ENCODE assay signal across 11 cellular contexts in genomic region chr19:9857920-9858746, GRCh38. TPM values are rescaled to one million over a fixed set of nuclear protein-coding genes. Genes with fewer than 3 reads are reported as not detected.
DNase-seq lines count a peak whose midpoint lies in the region; ATAC-seq and TF ChIP-seq lines count a peak whose summit lies in the region.
"Had no signal": no experiment of that assay in that cellular context is flagged by ENCODE, and none has a peak within 500 bp of the region (broad histone marks: within the 10 kb centered on the region; RNA-seq: fewer than 3 reads in every experiment).

No MANE protein-coding gene starts in this region.

- H3K4me1 ChIP-seq in CD8-positive, alpha-beta T cell (ENCODE audit: insufficient read depth, low read length) = peaks cover 77% of the 10 kb centered on the region
- peaks cover 16% of the 10 kb centered on the region for H3K4me1 ChIP-seq in Loucy (ENCODE audit: insufficient read depth, low read length, poor library complexity, severe bottlenecking)
- H3K4me1 ChIP-seq in mucosa of rectum (ENCODE audit: control insufficient read depth in 2 of 2, insufficient read depth in 2 of 2, low read length in 2 of 2) = no peaks in the 10 kb centered on the region

- H3K36me3 Mint-ChIP-seq in CD8-positive, alpha-beta T cell = peaks cover 27% of the 10 kb centered on the region
- H3K36me3 Mint-ChIP-seq in activated T-helper 1 cell treated with anti-CD3 and anti-CD28 coated beads, Interleukin-12 subunit alpha, Interleukin-12 subunit beta, Interleukin-2, Interleukin-4 antibody, amounts not matched to agents 30 ng/mL and 10 ng/mL and 1 ng/mL, durations not matched to agents 14 hours and 24 hours and 36 hours (ENCODE audit: low read depth) = peaks cover 7% of the 10 kb centered on the region

- TF ChIP-seq CTCF in CD8-positive, alpha-beta T cell (IDR thresholded peaks at IDR 0.05) = no peak
- TF ChIP-seq CTCF in Loucy (conservative IDR thresholded peaks at IDR 0.05; ENCODE audit: low read length) = no peak

- CTCF ChIA-PET in CD8-positive, alpha-beta T cell (lab: Charles Lee) = interaction anchor here (0.6 to 2.6 kb wide), 9 partner anchors 9 to 169 kb away, joined by 3 to 16 read pairs (median 5); partner anchors contain the start of gene PIN1

- no peaks in the 10 kb centered on the region for H3K27me3 ChIP-seq in CD8-positive, alpha-beta T cell (ENCODE audit: insufficient read depth, low read length)
- no peaks in the 10 kb centered on the region for H3K27me3 ChIP-seq in Loucy (ENCODE audit: insufficient read depth, low read length, poor library complexity, severe bottlenecking)
- H3K27me3 ChIP-seq in mucosa of rectum (ENCODE audit: control insufficient read depth in 2 of 2, insufficient read depth in 2 of 2, low read length in 2 of 2) = no peaks in the 10 kb centered on the region
- H3K27me3 ChIP-seq: cardiac muscle cell had no signal

- POLR2A ChIA-PET in CD8-positive, alpha-beta T cell (lab: Charles Lee) = interaction anchor here (0.7 to 2.6 kb wide), 9 partner anchors 8 to 89 kb away, joined by 3 to 12 read pairs (median 3); partner anchors contain the start of genes PIN1 and UBL5

- intact Hi-C loops in CD8-positive, alpha-beta T cell (cut with DNase I, micrococcal nuclease) = loop anchor here in 1 of 2 experiments (1.0 kb wide), 1 partner anchor 8 kb away; no protein-coding TSS in a partner anchor
- intact Hi-C loops in activated T-helper 1 cell treated with anti-CD3 and anti-CD28 coated beads, Interleukin-12 subunit alpha, Interleukin-12 subunit beta, Interleukin-2, Interleukin-4 antibody, amounts not matched to agents 30 ng/mL and 10 ng/mL and 1 ng/mL, durations not matched to agents 14 hours and 24 hours and 36 hours (cut with micrococcal nuclease) = loop anchor here (1.0 to 2.0 kb wide), 2 partner anchors 23 to 57 kb away; partner anchors contain the start of gene PIN1
- intact Hi-C loops in cardiac septum (cut with DNase I) = no loop called here

- H3K9me2 ChIP-seq in Loucy (replicated peaks; ENCODE audit: low read depth, low read length) = no peaks in the 10 kb centered on the region

- H3K79me2 ChIP-seq in Loucy (ENCODE audit: insufficient read depth, low read length) = no peaks in the 10 kb centered on the region

- peak overlapping the region; percentile 63 for H3K4me3 ChIP-seq in CD8-positive, alpha-beta T cell (ENCODE audit: low read depth, low read length)
- H3K4me3 ChIP-seq in Loucy (ENCODE audit: low read length, poor library complexity, severe bottlenecking) = peak overlapping the region; percentile 35
- H3K4me3 ChIP-seq in mucosa of rectum (ENCODE audit: low read length in 2 of 2) = peak overlapping the region in 1 of 2 donors; percentile 59
- H3K4me3 ChIP-seq: cardiac muscle cell, lung had no signal

- DNase-seq in CD8-positive, alpha-beta T cell = peak in 4 of 7 experiments; percentile 17 to 63 (median 26)
- DNase-seq in activated T-helper 1 cell treated with anti-CD3 and anti-CD28 coated beads, Interleukin-12 subunit alpha, Interleukin-12 subunit beta, Interleukin-2, Interleukin-4 antibody, amounts not matched to agents 30 ng/mL and 10 ng/mL and 1 ng/mL, durations not matched to agents 14 hours and 24 hours and 36 hours (ENCODE audit: low spot score) = no peak
- no peak for DNase-seq in effector CD4-positive, alpha-beta T cell
- DNase-seq in GM19238 (ENCODE audit: insufficient read length, low spot score) (no peak), cardiac septum (ENCODE audit: low spot score) (no peak)
- DNase-seq: NCI-H1048 had no signal

- ATAC-seq in CD8-positive, alpha-beta T cell = peak; percentile 80
- ATAC-seq in HG02610 (IDR thresholded peaks at IDR 0.05; ENCODE audit: unreplicated experiment) = no peak

- H3K9ac ChIP-seq in Loucy (ENCODE audit: low read depth, low read length, poor library complexity, severe bottlenecking) (peak overlapping the region; percentile 43), mucosa of rectum (ENCODE audit: low read depth in 1 of 2, low read length in 2 of 2) (no peak overlapping the region)

- H3K9me3 ChIP-seq in CD8-positive, alpha-beta T cell (ENCODE audit: low read length) = no peaks in the 10 kb centered on the region
- H3K9me3 ChIP-seq in Loucy (ENCODE audit: insufficient read depth, low read depth, low read length) (no peaks in the 10 kb centered on the region), mucosa of rectum (ENCODE audit: control insufficient read depth in 2 of 2, low read length in 2 of 2) (no peaks in the 10 kb centered on the region)

- H3F3A ChIP-seq in Loucy (ENCODE audit: low read depth) = no peaks in the 10 kb centered on the region

- peaks cover 86% of the 10 kb centered on the region for H3K4me1 Mint-ChIP-seq in CD8-positive, alpha-beta T cell (ENCODE audit: low read depth)
- peaks cover 62% of the 10 kb centered on the region for H3K4me1 Mint-ChIP-seq in activated T-helper 1 cell treated with anti-CD3 and anti-CD28 coated beads, Interleukin-12 subunit alpha, Interleukin-12 subunit beta, Interleukin-2, Interleukin-4 antibody, amounts not matched to agents 30 ng/mL and 10 ng/mL and 1 ng/mL, durations not matched to agents 14 hours and 24 hours and 36 hours (ENCODE audit: low read depth)

- H3K36me3 ChIP-seq in CD8-positive, alpha-beta T cell (ENCODE audit: insufficient read depth, low read length) = no peaks in the 10 kb centered on the region
- H3K36me3 ChIP-seq in Loucy (ENCODE audit: insufficient read depth, low read length) (no peaks in the 10 kb centered on the region), mucosa of rectum (ENCODE audit: control insufficient read depth in 2 of 2, insufficient read depth in 2 of 2, low read length in 2 of 2) (no peaks in the 10 kb centered on the region)
- H3K36me3 ChIP-seq: cardiac muscle cell had no signal

- peak overlapping the region; percentile 58 for H3K4me2 ChIP-seq in Loucy (ENCODE audit: low read depth, low read length, poor library complexity, severe bottlenecking)

- H2AFZ ChIP-seq in Loucy (ENCODE audit: low read length) = peak overlapping the region; percentile 54

- H3K9me3 Mint-ChIP-seq in CD8-positive, alpha-beta T cell = no peaks in the 10 kb centered on the region
- H3K9me3 Mint-ChIP-seq in activated T-helper 1 cell treated with anti-CD3 and anti-CD28 coated beads, Interleukin-12 subunit alpha, Interleukin-12 subunit beta, Interleukin-2, Interleukin-4 antibody, amounts not matched to agents 30 ng/mL and 10 ng/mL and 1 ng/mL, durations not matched to agents 14 hours and 24 hours and 36 hours = no peaks in the 10 kb centered on the region

- H3K4me3 Mint-ChIP-seq in CD8-positive, alpha-beta T cell = peak overlapping the region; percentile 90
- peak overlapping the region; percentile 79 for H3K4me3 Mint-ChIP-seq in activated T-helper 1 cell treated with anti-CD3 and anti-CD28 coated beads, Interleukin-12 subunit alpha, Interleukin-12 subunit beta, Interleukin-2, Interleukin-4 antibody, amounts not matched to agents 30 ng/mL and 10 ng/mL and 1 ng/mL, durations not matched to agents 14 hours and 24 hours and 36 hours

- H4K20me1 ChIP-seq in Loucy (ENCODE audit: insufficient read depth, low read length, poor library complexity, severe bottlenecking) = no peaks in the 10 kb centered on the region

- H3K27ac ChIP-seq in CD8-positive, alpha-beta T cell (ENCODE audit: low read depth, low read length) = peak overlapping the region; percentile 48
- peak overlapping the region; percentile 8 to 76 for H3K27ac ChIP-seq in mucosa of rectum (ENCODE audit: low read depth in 2 of 2, low read length in 2 of 2)
- H3K27ac ChIP-seq: cardiac muscle cell had no signal

- H3K27me3 Mint-ChIP-seq in CD8-positive, alpha-beta T cell (ENCODE audit: low read depth) = no peaks in the 10 kb centered on the region
- H3K27me3 Mint-ChIP-seq in activated T-helper 1 cell treated with anti-CD3 and anti-CD28 coated beads, Interleukin-12 subunit alpha, Interleukin-12 subunit beta, Interleukin-2, Interleukin-4 antibody, amounts not matched to agents 30 ng/mL and 10 ng/mL and 1 ng/mL, durations not matched to agents 14 hours and 24 hours and 36 hours (ENCODE audit: insufficient read depth) = no peaks in the 10 kb centered on the region

- peak overlapping the region; percentile 96 for H3K27ac Mint-ChIP-seq in CD8-positive, alpha-beta T cell
- peak overlapping the region; percentile 93 for H3K27ac Mint-ChIP-seq in activated T-helper 1 cell treated with anti-CD3 and anti-CD28 coated beads, Interleukin-12 subunit alpha, Interleukin-12 subunit beta, Interleukin-2, Interleukin-4 antibody, amounts not matched to agents 30 ng/mL and 10 ng/mL and 1 ng/mL, durations not matched to agents 14 hours and 24 hours and 36 hours

RNA-seq across cellular contexts. Expression of gene PIN1, which starts 23.0 kb away (rescaled TPM):
- 10 to 100 TPM; 42.4 to 42.7 TPM for total RNA-seq in CD8-positive, alpha-beta T cell
- 86.4 and 87.3 TPM in 2 replicates for total RNA-seq in activated T-helper 1 cell treated with anti-CD3 and anti-CD28 coated beads, Interleukin-12 subunit alpha, Interleukin-12 subunit beta, Interleukin-2, Interleukin-4 antibody, amounts not matched to agents 30 ng/mL and 10 ng/mL and 1 ng/mL, durations not matched to agents 14 hours and 24 hours and 36 hours
- 93.5 TPM for total RNA-seq in cardiac septum

RNA-seq across cellular contexts. Expression of gene UBL5, which starts 30.4 kb away (rescaled TPM):
- 100 to 1,000 TPM; 161 to 173 TPM for total RNA-seq in CD8-positive, alpha-beta T cell
- total RNA-seq in activated T-helper 1 cell treated with anti-CD3 and anti-CD28 coated beads, Interleukin-12 subunit alpha, Interleukin-12 subunit beta, Interleukin-2, Interleukin-4 antibody, amounts not matched to agents 30 ng/mL and 10 ng/mL and 1 ng/mL, durations not matched to agents 14 hours and 24 hours and 36 hours = 338 and 351 TPM in 2 replicates
- 422 TPM for total RNA-seq in cardiac septum

RNA-seq across cellular contexts. Expression of gene FBXL12, which starts 39.3 kb away (rescaled TPM):
- 10 to 100 TPM; 38.9 to 41.3 TPM for total RNA-seq in CD8-positive, alpha-beta T cell
- 19.4 and 20.7 TPM in 2 replicates for total RNA-seq in activated T-helper 1 cell treated with anti-CD3 and anti-CD28 coated beads, Interleukin-12 subunit alpha, Interleukin-12 subunit beta, Interleukin-2, Interleukin-4 antibody, amounts not matched to agents 30 ng/mL and 10 ng/mL and 1 ng/mL, durations not matched to agents 14 hours and 24 hours and 36 hours
- total RNA-seq in cardiac septum = 17.0 TPM

Comparison
In these comparisons a context has a peak if more than half of its experiments do, and no peak if none do; other contexts are left out.
1. DNase-seq: peak in CD8-positive, alpha-beta T cell (4 of 7); none in activated T-helper 1 cell treated with anti-CD3 and anti-CD28 coated beads, Interleukin-12 subunit alpha, Interleukin-12 subunit beta, Interleukin-2, Interleukin-4 antibody, amounts not matched to agents 30 ng/mL and 10 ng/mL and 1 ng/mL, durations not matched to agents 14 hours and 24 hours and 36 hours (single experiment), effector CD4-positive, alpha-beta T cell (single experiment), GM19238 (single experiment) and cardiac septum (single experiment).